Comparison of ENCODE assay signal across 23 cellular contexts in the genomic region with DNA sequence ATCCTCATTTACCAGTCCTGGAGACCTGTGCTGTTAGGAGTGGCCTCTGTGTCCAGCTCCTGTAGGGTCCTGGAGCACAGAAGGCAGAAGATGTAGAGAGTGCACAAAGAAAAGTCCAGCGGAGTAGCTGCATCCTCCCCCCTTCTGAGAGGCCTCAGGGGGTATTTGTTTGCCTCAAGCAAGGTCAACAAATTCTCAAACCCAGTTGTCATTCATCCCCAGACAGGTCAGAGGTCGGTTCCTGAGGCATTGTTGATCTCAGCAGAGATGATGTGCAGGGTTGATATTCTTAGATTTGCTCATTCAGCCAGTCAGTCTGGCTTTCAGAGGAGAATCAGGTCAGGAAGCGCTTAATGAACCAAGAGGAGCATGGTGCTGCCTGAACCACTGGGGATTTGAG. TPM values are rescaled to one million over a fixed set of nuclear protein-coding genes. Genes with fewer than 3 reads are reported as not detected.
"Had no signal": no experiment of that assay in that cellular context is flagged by ENCODE, and none has a peak within 500 bp of the region (broad histone marks: within the 10 kb centered on the region; RNA-seq: fewer than 3 reads in every experiment).

No MANE protein-coding gene starts in this region.

- H3K27me3 Mint-ChIP-seq: activated naive CD8-positive, alpha-beta T cell treated with anti-CD3 and anti-CD28 coated beads, Interleukin-2, amount 10 ng/mL, durations not matched to agents 7 days and 5 days; T-helper 17 cell had no signal

- H3K36me3 ChIP-seq: adrenal gland, MG63 had no signal

- H3K9me3 ChIP-seq: adrenal gland, MG63 had no signal

- H3K4me3 ChIP-seq: adrenal gland, MG63 had no signal

- H3K9ac ChIP-seq: KMS-11 had no signal

- DNase-seq: activated CD4-positive, alpha-beta T cell treated with anti-CD3 and anti-CD28 coated beads for 48 hours; activated CD4-positive, alpha-beta T cell treated with anti-CD3 and anti-CD28 coated beads, Interleukin-2, amount 50 U/mL, for 48 hours; activated CD4-positive, CD25-positive, alpha-beta regulatory T cell treated with anti-CD3 and anti-CD28 coated beads, Interleukin-2, amount 50 U/mL, for 72 hours; activated CD8-positive, alpha-beta memory T cell treated with anti-CD3 and anti-CD28 coated beads for 24 hours; activated naive CD4-positive, alpha-beta T cell treated with anti-CD3 and anti-CD28 coated beads, Interleukin-2, amount 50 U/mL, for 16 hours; activated naive CD8-positive, alpha-beta T cell treated with anti-CD3 and anti-CD28 coated beads, Interleukin-2, amount 10 ng/mL, durations not matched to agents 7 days and 5 days; activated T-cell treated with anti-CD3 and anti-CD28 coated beads for 4 hours; activated T-cell treated with anti-CD3 and anti-CD28 coated beads, Interleukin-2, amount 50 U/mL, for 72 hours; adrenal gland; anterior cingulate cortex; MG63; MV-4-11; NCI-H1092 treated with DMSO at 0.1 percent for 48 hours; NCI-H1417 treated with DMSO at 0.1 percent for 48 hours; NCI-H187; NCI-H510A treated with DMSO at 0.1 percent for 48 hours; SIG-M5; T-helper 17 cell; T-helper 9 cell had no signal

- H3K4me2 ChIP-seq: KMS-11 had no signal

- H3K36me3 Mint-ChIP-seq: activated naive CD8-positive, alpha-beta T cell treated with anti-CD3 and anti-CD28 coated beads, Interleukin-2, amount 10 ng/mL, durations not matched to agents 7 days and 5 days had no signal

- H3K4me3 Mint-ChIP-seq: activated naive CD8-positive, alpha-beta T cell treated with anti-CD3 and anti-CD28 coated beads, Interleukin-2, amount 10 ng/mL, durations not matched to agents 7 days and 5 days; activated T-cell treated with anti-CD3 and anti-CD28 coated beads, Interleukin-2, amount 50 U/mL, for 72 hours; T-helper 17 cell; WTC11 had no signal

- H3K27ac ChIP-seq: adrenal gland, KMS-11 had no signal

- H3K4me1 Mint-ChIP-seq: activated naive CD8-positive, alpha-beta T cell treated with anti-CD3 and anti-CD28 coated beads, Interleukin-2, amount 10 ng/mL, durations not matched to agents 7 days and 5 days; T-helper 17 cell; WTC11 had no signal

- ATAC-seq: activated T-cell treated with anti-CD3 and anti-CD28 coated beads, Interleukin-2, amount 50 U/mL, for 72 hours; T-helper 17 cell; WTC11 had no signal

- H3K27ac Mint-ChIP-seq: activated naive CD8-positive, alpha-beta T cell treated with anti-CD3 and anti-CD28 coated beads, Interleukin-2, amount 10 ng/mL, durations not matched to agents 7 days and 5 days; activated T-cell treated with anti-CD3 and anti-CD28 coated beads, Interleukin-2, amount 50 U/mL, for 72 hours; activated T-helper 2 cell treated with anti-CD3 and anti-CD28 coated beads, Interferon-gamma antibody, Interleukin-2, Interleukin-4, amounts not matched to agents 10 μg/mL and 5 μg/mL and 100 μg/mL, durations not matched to agents 14 hours and 24 hours and 36 hours; T-helper 17 cell; WTC11 had no signal

- H3K27me3 ChIP-seq: adrenal gland, MG63 had no signal

- H3K4me1 ChIP-seq: adrenal gland had no signal

RNA-seq across cellular contexts. Expression of a gene that starts 8.3 kb away (rescaled TPM):
- total RNA-seq: activated naive CD8-positive, alpha-beta T cell treated with anti-CD3 and anti-CD28 coated beads, Interleukin-2, amount 10 ng/mL, durations not matched to agents 7 days and 5 days; activated T-cell treated with anti-CD3 and anti-CD28 coated beads, Interleukin-2, amount 50 U/mL, for 72 hours; activated T-helper 2 cell treated with anti-CD3 and anti-CD28 coated beads, Interferon-gamma antibody, Interleukin-2, Interleukin-4, amounts not matched to agents 10 μg/mL and 5 μg/mL and 100 μg/mL, durations not matched to agents 14 hours and 24 hours and 36 hours; OCI-LY7; T-helper 17 cell had no signal
